Comparison of ENCODE assay signal across 2 cellular contexts in genomic region chr9:68699625-68700024, GRCh38. TPM values are rescaled to one million over a fixed set of nuclear protein-coding genes. Genes with fewer than 3 reads are reported as not detected.
"Had no signal": no experiment of that assay in that cellular context is flagged by ENCODE, and none has a peak within 500 bp of the region (broad histone marks: within the 10 kb centered on the region; RNA-seq: fewer than 3 reads in every experiment).

No MANE protein-coding gene starts in this region.

RNA-seq across cellular contexts. Expression of gene PIP5K1B, which starts 5.4 kb away (rescaled TPM):
- total RNA-seq: LHCN-M2, M059J had no signal
